In genomic region chr1:172883387-172883791, GRCh38 we compare ENCODE assay signal across 9 cellular contexts.
DNase-seq lines count a peak whose midpoint lies in the region; ATAC-seq, FAIRE-seq and TF ChIP-seq lines count a peak whose summit lies in the region.
"Had no signal": no experiment of that assay in that cellular context is flagged by ENCODE, and none has a peak within 500 bp of the region (broad histone marks: within the 10 kb centered on the region; RNA-seq: fewer than 3 reads in every experiment).

No MANE protein-coding gene starts in this region.

- peak overlapping the region; percentile 7 for H3K4me3 ChIP-seq in CD4-positive, CD25-positive, alpha-beta regulatory T cell (ENCODE audit: low read depth, low read length)
- no peak overlapping the region for H3K4me3 ChIP-seq in thyroid gland (replicated peaks in 1 of 3)
- no peak overlapping the region for H3K4me3 ChIP-seq in BE2C (ENCODE audit: low read depth, low read length)

- peaks cover 24% of the 10 kb centered on the region for H3K27me3 ChIP-seq in CD4-positive, CD25-positive, alpha-beta regulatory T cell (ENCODE audit: control insufficient read depth, insufficient read depth, low read length)
- H3K27me3 ChIP-seq in thyroid gland (no peaks in the 10 kb centered on the region), BE2C (no peaks in the 10 kb centered on the region)

- peaks cover 0 to 3% (median 0%) of the 10 kb centered on the region in 7 donors for H3K9me3 Mint-ChIP-seq in CD4-positive, CD25-positive, alpha-beta regulatory T cell
- peaks cover 7% of the 10 kb centered on the region for H3K9me3 Mint-ChIP-seq in activated T-helper 2 cell treated with anti-CD3 and anti-CD28 coated beads, Interferon-gamma antibody, Interleukin-2, Interleukin-4, amounts not matched to agents 10 μg/mL and 5 μg/mL and 100 μg/mL, durations not matched to agents 14 hours and 24 hours and 36 hours
- peaks cover 8% of the 10 kb centered on the region for H3K9me3 Mint-ChIP-seq in osteocyte (ENCODE audit: unreplicated experiment)
- H3K9me3 Mint-ChIP-seq: immature natural killer cell had no signal

- peak; percentile 71 for FAIRE-seq in GM19239 (lab: Jason Lieb, UNC)

- H3K36me3 ChIP-seq in CD4-positive, CD25-positive, alpha-beta regulatory T cell (ENCODE audit: control insufficient read depth, insufficient read depth, low read length) = no peaks in the 10 kb centered on the region
- H3K36me3 ChIP-seq in thyroid gland (no peaks in the 10 kb centered on the region), BE2C (no peaks in the 10 kb centered on the region)

- TF ChIP-seq POLR2A in thyroid gland (IDR thresholded peaks at IDR 0.05) = no peak

- no peaks in the 10 kb centered on the region for H3K36me3 Mint-ChIP-seq in CD4-positive, CD25-positive, alpha-beta regulatory T cell
- no peaks in the 10 kb centered on the region for H3K36me3 Mint-ChIP-seq in activated T-helper 2 cell treated with anti-CD3 and anti-CD28 coated beads, Interferon-gamma antibody, Interleukin-2, Interleukin-4, amounts not matched to agents 10 μg/mL and 5 μg/mL and 100 μg/mL, durations not matched to agents 14 hours and 24 hours and 36 hours (ENCODE audit: low read depth)
- H3K36me3 Mint-ChIP-seq in osteocyte (ENCODE audit: unreplicated experiment) = no peaks in the 10 kb centered on the region
- H3K36me3 Mint-ChIP-seq: immature natural killer cell had no signal

- H3K4me1 Mint-ChIP-seq in CD4-positive, CD25-positive, alpha-beta regulatory T cell = peaks cover 0 to 5% (median 2%) of the 10 kb centered on the region in 4 donors
- peaks cover 19% of the 10 kb centered on the region for H3K4me1 Mint-ChIP-seq in activated T-helper 2 cell treated with anti-CD3 and anti-CD28 coated beads, Interferon-gamma antibody, Interleukin-2, Interleukin-4, amounts not matched to agents 10 μg/mL and 5 μg/mL and 100 μg/mL, durations not matched to agents 14 hours and 24 hours and 36 hours (ENCODE audit: low read depth)
- H3K4me1 Mint-ChIP-seq in osteocyte (ENCODE audit: unreplicated experiment) = peaks cover 22% of the 10 kb centered on the region

- DNase-seq in CD4-positive, CD25-positive, alpha-beta regulatory T cell = peak in 1 of 3 donors; percentile 29
- DNase-seq in GM19239 (ENCODE audit: insufficient read length, low spot score) (no peak), osteocyte (ENCODE audit: extremely low spot score, unreplicated experiment) (no peak), cerebellum (ENCODE audit: low spot score) (no peak), thyroid gland (no peak), BE2C (no peak)
- DNase-seq in activated T-helper 2 cell treated with anti-CD3 and anti-CD28 coated beads, Interferon-gamma antibody, Interleukin-2, Interleukin-4, amounts not matched to agents 10 μg/mL and 5 μg/mL and 100 μg/mL, durations not matched to agents 14 hours and 24 hours and 36 hours (ENCODE audit: low spot score) = no peak
- DNase-seq: immature natural killer cell had no signal

- H3K27me3 Mint-ChIP-seq in CD4-positive, CD25-positive, alpha-beta regulatory T cell = peaks cover 39% of the 10 kb centered on the region
- peaks cover 68% of the 10 kb centered on the region for H3K27me3 Mint-ChIP-seq in activated T-helper 2 cell treated with anti-CD3 and anti-CD28 coated beads, Interferon-gamma antibody, Interleukin-2, Interleukin-4, amounts not matched to agents 10 μg/mL and 5 μg/mL and 100 μg/mL, durations not matched to agents 14 hours and 24 hours and 36 hours (ENCODE audit: low read depth)
- H3K27me3 Mint-ChIP-seq in osteocyte (ENCODE audit: unreplicated experiment) = no peaks in the 10 kb centered on the region

- peak overlapping the region in 1 of 4 donors; percentile 4 for H3K4me3 Mint-ChIP-seq in CD4-positive, CD25-positive, alpha-beta regulatory T cell
- H3K4me3 Mint-ChIP-seq in activated T-helper 2 cell treated with anti-CD3 and anti-CD28 coated beads, Interferon-gamma antibody, Interleukin-2, Interleukin-4, amounts not matched to agents 10 μg/mL and 5 μg/mL and 100 μg/mL, durations not matched to agents 14 hours and 24 hours and 36 hours (ENCODE audit: low read depth) = no peak overlapping the region
- no peak overlapping the region for H3K4me3 Mint-ChIP-seq in osteocyte (ENCODE audit: unreplicated experiment)

- TF ChIP-seq CTCF in osteocyte (IDR thresholded peaks at IDR 0.05) (no peak), thyroid gland (IDR thresholded peaks at IDR 0.05) (no peak), BE2C (IDR thresholded peaks at IDR 0.05; ENCODE audit: low read depth, low read length) (no peak)

- H3K27ac ChIP-seq in CD4-positive, CD25-positive, alpha-beta regulatory T cell (ENCODE audit: insufficient read depth, low read length, poor library complexity, severe bottlenecking) = no peak overlapping the region
- no peak overlapping the region for H3K27ac ChIP-seq in thyroid gland

- no peaks in the 10 kb centered on the region for H3K4me1 ChIP-seq in CD4-positive, CD25-positive, alpha-beta regulatory T cell (ENCODE audit: control insufficient read depth, insufficient read depth, low read length, poor library complexity, severe bottlenecking)
- H3K4me1 ChIP-seq in thyroid gland (no peaks in the 10 kb centered on the region), BE2C (no peaks in the 10 kb centered on the region; the same call in 1 of the 2 replicates)

- H3K9me3 ChIP-seq in CD4-positive, CD25-positive, alpha-beta regulatory T cell (ENCODE audit: control insufficient read depth in 2 of 2, low read length in 2 of 2) = no peaks in the 10 kb centered on the region
- H3K9me3 ChIP-seq in thyroid gland (no peaks in the 10 kb centered on the region), BE2C (no peaks in the 10 kb centered on the region)

- H3K27ac Mint-ChIP-seq in CD4-positive, CD25-positive, alpha-beta regulatory T cell = no peak overlapping the region
- peak overlapping the region; percentile 18 for H3K27ac Mint-ChIP-seq in activated T-helper 2 cell treated with anti-CD3 and anti-CD28 coated beads, Interferon-gamma antibody, Interleukin-2, Interleukin-4, amounts not matched to agents 10 μg/mL and 5 μg/mL and 100 μg/mL, durations not matched to agents 14 hours and 24 hours and 36 hours
- no peak overlapping the region for H3K27ac Mint-ChIP-seq in osteocyte (ENCODE audit: unreplicated experiment)

- 70 to 71% methylated on average over 3 of the region's 3 CpGs for WGBS in thyroid gland, 2 donors

- intact Hi-C loops in activated T-helper 2 cell treated with anti-CD3 and anti-CD28 coated beads, Interferon-gamma antibody, Interleukin-2, Interleukin-4, amounts not matched to agents 10 μg/mL and 5 μg/mL and 100 μg/mL, durations not matched to agents 14 hours and 24 hours and 36 hours (cut with micrococcal nuclease) = loop anchor here (1.0 to 10.0 kb wide), 9 partner anchors 12 to 521 kb away; no protein-coding TSS in a partner anchor
- intact Hi-C loops in thyroid gland (cut with DNase I) = no loop called here

- no peak for ATAC-seq in CD4-positive, CD25-positive, alpha-beta regulatory T cell (ENCODE audit: low read depth in 2 of 2)
- ATAC-seq in HG03159 (IDR thresholded peaks at IDR 0.05; ENCODE audit: unreplicated experiment) = peak; percentile 53
